In genomic region chr1:32013386-32014198, GRCh38 we compare ENCODE assay signal across 8 cellular contexts.
DNase-seq lines count a peak whose midpoint lies in the region; ATAC-seq and TF ChIP-seq lines count a peak whose summit lies in the region.

TSS of gene KHDRBS1 (plus strand) at chr1:32013868. CDS start at chr1:32013996, 128 bp downstream.

- H3K36me3 Mint-ChIP-seq in central memory CD8-positive, alpha-beta T cell (ENCODE audit: insufficient read depth): peaks cover 24% of the 10 kb centered on the region

- no peaks in the 10 kb centered on the region for H3K27me3 Mint-ChIP-seq in central memory CD8-positive, alpha-beta T cell

- peaks cover 40% of the 10 kb centered on the region for H3K4me1 Mint-ChIP-seq in central memory CD8-positive, alpha-beta T cell

- peak; percentile 76 for ATAC-seq in GM19025 (IDR thresholded peaks at IDR 0.05; ENCODE audit: low read depth, unreplicated experiment)
- peak; percentile 72 for ATAC-seq in HG03342 (IDR thresholded peaks at IDR 0.05; ENCODE audit: unreplicated experiment)
- ATAC-seq in central memory CD8-positive, alpha-beta T cell (replicated peaks; ENCODE audit: extremely low read depth, poor library complexity, severe bottlenecking): peak; percentile 84

- H3K27ac Mint-ChIP-seq in central memory CD8-positive, alpha-beta T cell (ENCODE audit: low read depth): peak within 1 kb of the TSS; percentile 97

- peak within 1 kb of the TSS; percentile 98 for H3K4me3 Mint-ChIP-seq in central memory CD8-positive, alpha-beta T cell

- TF ChIP-seq CTCF in AG09309 (IDR thresholded peaks at IDR 0.05; ENCODE audit: control insufficient read depth, insufficient read depth, low read depth, low read length, missing control alignments): no peak

- peak within 1 kb of the TSS; percentile 91 for H3K4me3 ChIP-seq in AG09309 (ENCODE audit: control insufficient read depth, low read depth, low read length)

- DNase-seq in AG09309 (ENCODE audit: low read depth) (peak; percentile 93), NCI-H446 (lab: John Stamatoyannopoulos, UW) (peak; percentile 99 to 100), iris pigment epithelial cell (ENCODE audit: low read depth) (peak; percentile 97)
- DNase-seq in activated CD4-positive, CD25-positive, alpha-beta regulatory T cell treated with anti-CD3 and anti-CD28 coated beads, Interleukin-2, amount 50 U/mL, for 16 hours (ENCODE audit: low read depth, low spot score): peak; percentile 96
- peak; percentile 91 to 97 for DNase-seq in central memory CD8-positive, alpha-beta T cell (ENCODE audit: low spot score in 2 of 2)
- DNase-seq in stimulated activated CD4-positive, alpha-beta T cell treated with anti-CD3 and anti-CD28 coated beads, Interleukin-12 subunit alpha, Interleukin-12 subunit beta, amount 100 ng/mL, for 24 hours (ENCODE audit: low read depth in 2 of 2): peak; percentile 97

- no peaks in the 10 kb centered on the region for H3K9me3 Mint-ChIP-seq in central memory CD8-positive, alpha-beta T cell

Comparison
In these comparisons a context has a peak if more than half of its experiments do, and no peak if none do; other contexts are left out.
1. Peak in every context shown above with its lines: DNase-seq, ATAC-seq and H3K4me3 ChIP-seq.